In the genomic region with DNA sequence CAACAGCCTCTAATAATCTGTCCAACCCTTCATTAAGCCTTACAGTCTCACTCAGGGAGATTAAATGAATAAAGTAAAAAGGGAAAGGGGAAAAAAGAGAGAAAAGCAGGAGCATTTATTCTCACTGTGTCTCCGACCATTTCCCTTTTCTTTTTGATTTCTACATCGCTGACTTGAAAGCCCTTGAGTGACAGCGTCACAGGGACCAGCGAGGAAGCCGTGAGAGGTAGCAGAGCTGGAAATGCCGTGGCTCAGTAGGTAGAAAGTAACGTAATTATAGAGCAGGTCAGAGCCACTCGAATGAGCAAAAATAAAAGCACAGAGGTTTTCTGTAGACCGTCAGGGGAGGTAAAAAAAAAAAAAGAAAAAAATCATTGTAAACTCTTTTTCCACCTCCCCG, we compare ENCODE assay signal across 18 cellular contexts. TPM values are rescaled to one million over a fixed set of nuclear protein-coding genes. Genes with fewer than 3 reads are reported as not detected.
DNase-seq lines count a peak whose midpoint lies in the region; ATAC-seq, FAIRE-seq and TF ChIP-seq lines count a peak whose summit lies in the region.
"Had no signal": no experiment of that assay in that cellular context is flagged by ENCODE, and none has a peak within 500 bp of the region (broad histone marks: within the 10 kb centered on the region; RNA-seq: fewer than 3 reads in every experiment).

No MANE protein-coding gene starts in this region.

- no peak for DNase-seq in HepG2 (ENCODE audit: low spot score)
- DNase-seq in NCI-H2227 treated with DMSO at 0.1 percent for 48 hours (lab: John Stamatoyannopoulos, UW) = peak; percentile 75
- no peak for DNase-seq in right lobe of liver
- DNase-seq in NCI-H526 treated with DMSO at 0.1 percent for 48 hours (lab: John Stamatoyannopoulos, UW) = no peak
- DNase-seq in body of pancreas = no peak
- DNase-seq: Calu3; CD8-positive, alpha-beta T cell; HFFc6; NCI-H1092 treated with DMSO at 0.1 percent for 48 hours; NCI-H1694; NCI-H524 treated with DMSO at 0.1 percent for 48 hours had no signal

- peak overlapping the region; percentile 88 to 97 for H3K27ac ChIP-seq in liver (ENCODE audit: low read depth in 1 of 2, low read length in 2 of 2)
- no peak overlapping the region for H3K27ac ChIP-seq in HepG2 (ENCODE audit: extremely low read length, insufficient read depth, low read length)
- peak overlapping the region in 2 of 3 donors; percentile 92 to 94 for H3K27ac ChIP-seq in right lobe of liver
- H3K27ac ChIP-seq in body of pancreas = no peak overlapping the region
- H3K27ac ChIP-seq: A549, SJCRH30 had no signal

- no peak overlapping the region for H3K4me2 ChIP-seq in HepG2 (ENCODE audit: low read depth, low read length)
- H3K4me2 ChIP-seq: A549 had no signal

- POLR2A ChIA-PET in HepG2 (lab: Yijun Ruan, JAX) = interaction anchor here (1.0 to 4.2 kb wide), 2 partner anchors 32 to 185 kb away, joined by 3 to 86 read pairs; no protein-coding TSS in a partner anchor

- intact Hi-C loops in HepG2 (cut with micrococcal nuclease; ENCODE audit: unreplicated experiment) (no loop called here), right lobe of liver (cut with DNase I) (no loop called here), body of pancreas (cut with DNase I) (no loop called here)

- H3K4me1 ChIP-seq in liver (ENCODE audit: control insufficient read depth in 4 of 4, insufficient read depth in 4 of 4, low read length in 3 of 4) (peaks cover 10 to 41% (median 25%) of the 10 kb centered on the region in 4 donors), HepG2 (ENCODE audit: insufficient read depth, low read length) (peaks cover 42% of the 10 kb centered on the region), right lobe of liver (peaks cover 0 to 52% (median 16%) of the 10 kb centered on the region in 4 donors), body of pancreas (peaks cover 11% of the 10 kb centered on the region)
- H3K4me1 ChIP-seq: SJCRH30 had no signal

- in situ Hi-C loops in HepG2 (cut with HindIII; ENCODE audit: extremely low pct_ligation_motif_present, low pct_unique_long_range_greater_than_20kb) = no loop called here

- H3K4me3 ChIP-seq in liver (ENCODE audit: low read depth in 1 of 3, low read length in 3 of 3) (no peak overlapping the region), HepG2 (replicated peaks in 1 of 3; ENCODE audit: insufficient read depth in 1 of 3, low read depth in 2 of 3, low read length in 3 of 3) (no peak overlapping the region), right lobe of liver (no peak overlapping the region), body of pancreas (no peak overlapping the region)
- H3K4me3 ChIP-seq: A549, SJCRH30 had no signal

- FAIRE-seq in HepG2 (lab: Jason Lieb, UNC) = no peak
- FAIRE-seq: A549, GM12891, H54 had no signal

- peaks cover 0 to 11% (median 5%) of the 10 kb centered on the region in 4 donors for H3K9me3 ChIP-seq in liver (ENCODE audit: control insufficient read depth in 4 of 4, low read length in 3 of 4)
- peaks cover 10% of the 10 kb centered on the region for H3K9me3 ChIP-seq in HepG2 (ENCODE audit: low read length)
- no peaks in the 10 kb centered on the region for H3K9me3 ChIP-seq in right lobe of liver
- no peaks in the 10 kb centered on the region for H3K9me3 ChIP-seq in body of pancreas
- H3K9me3 ChIP-seq: SJCRH30 had no signal

- peaks cover 4 to 42% (median 32%) of the 10 kb centered on the region in 4 donors for H3K36me3 ChIP-seq in liver (ENCODE audit: control insufficient read depth in 4 of 4, insufficient read depth in 3 of 4, low read depth in 1 of 4, low read length in 3 of 4)
- H3K36me3 ChIP-seq in HepG2 (replicated peaks in 1 of 2; ENCODE audit: control insufficient read depth in 1 of 2, insufficient read depth in 2 of 2, low read length in 2 of 2) = peaks cover 4 to 21% of the 10 kb centered on the region in 2 experiments; a peak in 4 of 5 replicates
- H3K36me3 ChIP-seq in right lobe of liver = peaks cover 0 to 57% (median 10%) of the 10 kb centered on the region in 4 donors
- peaks cover 0 to 3% of the 10 kb centered on the region in 2 donors for H3K36me3 ChIP-seq in body of pancreas (replicated peaks in 1 of 2; ENCODE audit: insufficient read depth in 1 of 2, low read depth in 2 of 2)

- TF ChIP-seq EP300 in HepG2 (IDR thresholded peaks at IDR 0.05; ENCODE audit: low read depth in 2 of 2, low read length in 2 of 2) = no peak
- no peak for TF ChIP-seq EP300 in HepG2 (CRISPR knock-in tag; IDR thresholded peaks at IDR 0.05; ENCODE audit: borderline replicate concordance)

- CTCF ChIA-PET in HepG2 (lab: Yijun Ruan, JAX; ENCODE audit: low intra/inter-chr PET ratio, low total read pairs) = no interaction called here

- ATAC-seq in HepG2 = no peak
- ATAC-seq in right lobe of liver = no peak
- ATAC-seq in HG02938 (IDR thresholded peaks at IDR 0.05; ENCODE audit: unreplicated experiment) = no peak
- no peak for ATAC-seq in body of pancreas
- ATAC-seq: A549; CD8-positive, alpha-beta T cell; Panc1 had no signal

- H3K79me2 ChIP-seq in HepG2 (ENCODE audit: insufficient read depth, low read length) = no peaks in the 10 kb centered on the region

- TF ChIP-seq POLR2A in HepG2 (IDR thresholded peaks at IDR 0.05; ENCODE audit: insufficient read depth in 1 of 2, low read depth in 2 of 2, low read length in 2 of 2) (no peak), right lobe of liver (IDR thresholded peaks at IDR 0.05) (no peak), body of pancreas (IDR thresholded peaks at IDR 0.05) (no peak)

- no peaks in the 10 kb centered on the region for H4K20me1 ChIP-seq in HepG2 (ENCODE audit: insufficient read depth, low read length)

- BruUV-seq in HepG2 (replicated peaks; lab: Mats Ljungman, UMichigan) = no TSS peak

- TF ChIP-seq RAD21 in liver (IDR thresholded peaks at IDR 0.05) (no peak), HepG2 (CRISPR knock-in tag; IDR thresholded peaks at IDR 0.05) (no peak)

- WGBS in liver = 95% methylated on average over 10 of the region's 10 CpGs
- 96% methylated on average over 10 of the region's 10 CpGs for WGBS in HepG2 (ENCODE audit: low lambda C conversion rate)
- WGBS in right lobe of liver (ENCODE audit: insufficient coverage, low coverage, low lambda C conversion rate, missing lambda C conversion rate) = 88% methylated on average over 10 of the region's 10 CpGs
- 84 to 89% methylated on average over 10 of the region's 10 CpGs for WGBS in body of pancreas, 2 donors

- no peak overlapping the region for H2AFZ ChIP-seq in HepG2 (ENCODE audit: low read length)

- H3K9ac ChIP-seq in liver (ENCODE audit: low read depth in 1 of 2, low read length in 2 of 2) = peak overlapping the region in 1 of 2 donors; percentile 16
- no peak overlapping the region for H3K9ac ChIP-seq in HepG2 (ENCODE audit: insufficient read depth, low read depth, low read length)

- no peaks in the 10 kb centered on the region for H3K27me3 ChIP-seq in liver (ENCODE audit: control insufficient read depth in 4 of 4, insufficient read depth in 4 of 4, low read length in 3 of 4)
- H3K27me3 ChIP-seq in HepG2 (ENCODE audit: control insufficient read depth in 1 of 2, insufficient read depth in 2 of 2, low read length in 2 of 2) = no peaks in the 10 kb centered on the region
- no peaks in the 10 kb centered on the region for H3K27me3 ChIP-seq in right lobe of liver
- no peaks in the 10 kb centered on the region for H3K27me3 ChIP-seq in body of pancreas
- H3K27me3 ChIP-seq: SJCRH30 had no signal

- TF ChIP-seq CTCF in liver (IDR thresholded peaks at IDR 0.05; ENCODE audit: low read depth, low read length, missing input control) (no peak), HepG2 (CRISPR knock-in tag; IDR thresholded peaks at IDR 0.05) (no peak), right lobe of liver (IDR thresholded peaks at IDR 0.05) (no peak), body of pancreas (IDR thresholded peaks at IDR 0.05) (no peak)

TF ChIP-seq in liver, 16 proteins besides CTCF, POLR2A, EP300 and RAD21 (continues in another document):
- no peak for TF ChIP-seq YY1 (IDR thresholded peaks at IDR 0.05)
- TF ChIP-seq, protein P1, sequence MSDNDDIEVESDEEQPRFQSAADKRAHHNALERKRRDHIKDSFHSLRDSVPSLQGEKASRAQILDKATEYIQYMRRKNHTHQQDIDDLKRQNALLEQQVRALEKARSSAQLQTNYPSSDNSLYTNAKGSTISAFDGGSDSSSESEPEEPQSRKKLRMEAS (IDR thresholded peaks at IDR 0.05) = no peak

RNA-seq across cellular contexts. Expression of a gene that starts 52.4 kb away (rescaled TPM):
- 100 to 1,000 TPM; 396 to 711 TPM for total RNA-seq in liver
- 100 to 1,000 TPM; 425 to 641 TPM for polyA plus RNA-seq in liver
- 77.6 and 89.0 TPM in 2 replicates for total RNA-seq in HepG2 (2016; rRNA removed; fragmentation: Illumina TruSeq; extraction: Trizol)
- total RNA-seq in HepG2 (2016; cell fraction: cytosol; rRNA removed; fragmentation: Illumina TruSeq; extraction: Trizol; ENCODE audit: low read depth) = 56.7 and 64.0 TPM in 2 replicates
- total RNA-seq in HepG2 (2016; cell fraction: insoluble cytoplasmic fraction; rRNA removed; fragmentation: Illumina TruSeq; extraction: Trizol) = 77.7 and 96.7 TPM in 2 replicates
- 80.8 and 82.9 TPM in 2 replicates for total RNA-seq in HepG2 (2016; cell fraction: membrane; rRNA removed; fragmentation: Illumina TruSeq; extraction: Trizol)
- total RNA-seq in HepG2 (2016; cell fraction: nucleus; rRNA removed; fragmentation: Illumina TruSeq; extraction: Trizol) = 36.6 and 39.7 TPM in 2 replicates
- polyA plus RNA-seq in HepG2 (2011; rRNA removed) = 108 and 122 TPM in 2 replicates
- 120 and 164 TPM in 2 replicates for polyA plus RNA-seq in HepG2 (2011; cell fraction: cytosol; rRNA removed)
- polyA plus RNA-seq in HepG2 (2011; cell fraction: nucleus; rRNA removed) = 48.7 and 65.0 TPM in 2 replicates
- polyA plus RNA-seq in HepG2 (2012) = 38.4 and 74.9 TPM in 2 replicates
- polyA plus RNA-seq in HepG2 (2016; cell fraction: cytosol; fragmentation: Illumina TruSeq; extraction: Trizol; ENCODE audit: low read depth) = 90.2 and 91.5 TPM in 2 replicates
- 134 and 144 TPM in 2 replicates for polyA plus RNA-seq in HepG2 (2016; cell fraction: insoluble cytoplasmic fraction; fragmentation: Illumina TruSeq; extraction: Trizol; ENCODE audit: low read depth)
- 100 and 111 TPM in 2 replicates for polyA plus RNA-seq in HepG2 (2016; cell fraction: membrane; fragmentation: Illumina TruSeq; extraction: Trizol; ENCODE audit: low read depth)
- polyA plus RNA-seq in HepG2 (2016; cell fraction: nucleus; fragmentation: Illumina TruSeq; extraction: Trizol; ENCODE audit: insufficient read depth, low read depth) = 76.1 and 84.6 TPM in 2 replicates
- polyA minus RNA-seq in HepG2 (2011; rRNA and poly(A)+ RNA removed; ENCODE audit: low replicate concordance) = 90.2 and 1,449 TPM in 2 replicates
- 49.5 and 53.8 TPM in 2 replicates for polyA minus RNA-seq in HepG2 (2011; cell fraction: cytosol; rRNA and poly(A)+ RNA removed)
- 17.1 and 17.7 TPM in 2 replicates for polyA minus RNA-seq in HepG2 (2011; cell fraction: nucleus; rRNA and poly(A)+ RNA removed)
- 1,000 to 10,000 TPM in 3 of 6 experiments, 100 to 1,000 TPM in 3; 437 to 1,278 (median 1,014) TPM for total RNA-seq in right lobe of liver
- 100 to 1,000 TPM in 1 of 2 donors, 10 to 100 TPM in 1; 31.6 to 120 TPM for total RNA-seq in body of pancreas
- total RNA-seq: CD8-positive, alpha-beta T cell had no signal

Comparison
In these comparisons a context has a peak if more than half of its experiments do, and no peak if none do; other contexts are left out.
1. H3K27ac ChIP-seq: peak in liver (2 of 2) and right lobe of liver (2 of 3); none in HepG2 (single experiment) and body of pancreas (0 of 4).